In genomic region chr14:76844223-76844622, GRCh38 we compare ENCODE assay signal across 8 cellular contexts.
DNase-seq lines count a peak whose midpoint lies in the region; TF ChIP-seq lines count a peak whose summit lies in the region.

No MANE protein-coding gene starts in this region.

- CTCF ChIA-PET in GM10248 (lab: Yijun Ruan, JAX), result no interaction called here

- H3K4me3 ChIP-seq in GM12875 (ENCODE audit: low read depth, low read length), result no peak overlapping the region

- POLR2A ChIA-PET in GM10248 (lab: Yijun Ruan, JAX), result no interaction called here

- peak in 4 of 5 donors; percentile 11 to 74 (median 38) for DNase-seq in T-helper 1 cell
- peak; percentile 32 for DNase-seq in activated naive CD8-positive, alpha-beta T cell treated with anti-CD3 and anti-CD28 coated beads, Interleukin-2, amount 50 U/mL, for 16 hours (ENCODE audit: low read depth, low spot score)
- DNase-seq in left kidney (ENCODE audit: low read depth, low spot score), result peak; percentile 40
- peak; percentile 14 to 21 for DNase-seq in stimulated activated CD8-positive, alpha-beta memory T cell treated with anti-CD3 and anti-CD28 coated beads, Interleukin-4, amount 100 ng/mL, for 4 hours (ENCODE audit: low read depth in 2 of 2, low spot score in 1 of 2)
- DNase-seq in ACHN, result no peak
- no peak for DNase-seq in DMS79 treated with DMSO at 0.1 percent for 48 hours (lab: John Stamatoyannopoulos, UW)
- DNase-seq in GM10248 (ENCODE audit: extremely low spot score), result no peak

- in situ Hi-C loops in ACHN (cut with HindIII; ENCODE audit: low pct_ligation_motif_present, low pct_unique_long_range_greater_than_20kb, low sequenced_read_pairs), result no loop called here

- TF ChIP-seq CTCF in GM12875 (IDR thresholded peaks at IDR 0.05; ENCODE audit: borderline replicate concordance, insufficient read depth, low read depth, low read length), result peak; percentile 11; the same call in 1 of the 2 replicates
- no peak for TF ChIP-seq CTCF in GM10248 (IDR thresholded peaks at IDR 0.05; ENCODE audit: control extremely low read depth, extremely low read depth, low read depth, missing control alignments)

Comparison
In these comparisons a context has a peak if more than half of its experiments do, and no peak if none do; other contexts are left out.
1. DNase-seq: peak in T-helper 1 cell (4 of 5), activated naive CD8-positive, alpha-beta T cell treated with anti-CD3 and anti-CD28 coated beads, Interleukin-2, amount 50 U/mL, for 16 hours (single experiment), left kidney (single experiment) and stimulated activated CD8-positive, alpha-beta memory T cell treated with anti-CD3 and anti-CD28 coated beads, Interleukin-4, amount 100 ng/mL, for 4 hours (2 of 2); none in ACHN (single experiment), DMS79 treated with DMSO at 0.1 percent for 48 hours (single experiment) and GM10248 (single experiment).